Comparison of ENCODE assay signal across 23 cellular contexts in genomic region chr22:48953830-48954229, GRCh38.
"Had no signal": no experiment of that assay in that cellular context is flagged by ENCODE, and none has a peak within 500 bp of the region (broad histone marks: within the 10 kb centered on the region; RNA-seq: fewer than 3 reads in every experiment).

No MANE protein-coding gene starts in this region.

- H3K27ac ChIP-seq: adrenal gland, dorsolateral prefrontal cortex, left lung, neural progenitor cell, pancreas, suprapubic skin, transverse colon had no signal

- ATAC-seq: activated CD8-positive, alpha-beta T cell treated with anti-CD3 and anti-CD28 coated beads for 36 hours; activated naive CD4-positive, alpha-beta T cell treated with anti-CD3 and anti-CD28 coated beads, Interleukin-2, amount 50 U/mL, for 72 hours; activated T-cell treated with anti-CD3 and anti-CD28 coated beads, Interleukin-2, amount 50 U/mL, for 72 hours; left lung; naive thymus-derived CD4-positive, alpha-beta T cell; pancreas; SK-N-SH treated with all-trans-retinoic acid at 6 μM for 48 hours; T-cell had no signal

- H3K9me3 ChIP-seq: adrenal gland, pancreas, suprapubic skin, transverse colon had no signal

- DNase-seq: activated B cell treated with CpG ODN at 0.5 μM for 24 hours; activated CD4-positive, alpha-beta T cell treated with anti-CD3 and anti-CD28 coated beads for 4 hours; activated CD8-positive, alpha-beta T cell treated with anti-CD3 and anti-CD28 coated beads for 36 hours; activated effector memory CD4-positive, alpha-beta T cell treated with anti-CD3 and anti-CD28 coated beads, Interleukin-2, amount 50 U/mL, for 16 hours; activated T-cell treated with anti-CD3 and anti-CD28 coated beads, Interleukin-2, amount 50 U/mL, for 72 hours; foreskin melanocyte; glutamatergic neuron; hypothalamus; kidney; mesenchymal stem cell; retina; T-cell; transverse colon had no signal

- H3K4me1 Mint-ChIP-seq: activated B cell treated with CpG ODN at 0.5 μM for 24 hours, T-cell had no signal

- H3K4me3 Mint-ChIP-seq: activated B cell treated with CpG ODN at 0.5 μM for 24 hours; activated CD8-positive, alpha-beta T cell treated with anti-CD3 and anti-CD28 coated beads for 36 hours; activated T-cell treated with anti-CD3 and anti-CD28 coated beads, Interleukin-2, amount 50 U/mL, for 72 hours; naive thymus-derived CD4-positive, alpha-beta T cell; neural progenitor cell; stimulated activated naive CD8-positive, alpha-beta T cell treated with anti-CD3 and anti-CD28 coated beads, Interleukin-15, Interleukin-2, amounts not matched to agents 100 ng/mL and 50 ng/mL, for 24 hours; T-cell had no signal

- H3K4me3 ChIP-seq: adrenal gland, dorsolateral prefrontal cortex, left lung, neural progenitor cell, pancreas, suprapubic skin, transverse colon had no signal

- H3K9me3 Mint-ChIP-seq: activated B cell treated with CpG ODN at 0.5 μM for 24 hours; activated CD8-positive, alpha-beta T cell treated with anti-CD3 and anti-CD28 coated beads for 36 hours; neural progenitor cell had no signal

- H3K36me3 ChIP-seq: adrenal gland, left lung, neural progenitor cell, pancreas, suprapubic skin, transverse colon had no signal

- H3K36me3 Mint-ChIP-seq: activated naive CD4-positive, alpha-beta T cell treated with anti-CD3 and anti-CD28 coated beads, Interleukin-2, amount 50 U/mL, for 72 hours; neural progenitor cell; T-cell had no signal

- H3K27ac Mint-ChIP-seq: activated B cell treated with CpG ODN at 0.5 μM for 24 hours; activated CD8-positive, alpha-beta T cell treated with anti-CD3 and anti-CD28 coated beads for 36 hours; activated naive CD4-positive, alpha-beta T cell treated with anti-CD3 and anti-CD28 coated beads, Interleukin-2, amount 50 U/mL, for 72 hours; activated T-cell treated with anti-CD3 and anti-CD28 coated beads, Interleukin-2, amount 50 U/mL, for 72 hours; naive thymus-derived CD4-positive, alpha-beta T cell; neural progenitor cell; stimulated activated naive CD8-positive, alpha-beta T cell treated with anti-CD3 and anti-CD28 coated beads, Interleukin-15, Interleukin-2, amounts not matched to agents 100 ng/mL and 50 ng/mL, for 24 hours; T-cell had no signal

- H3K27me3 ChIP-seq: adrenal gland, neural progenitor cell, transverse colon had no signal

- H3K4me1 ChIP-seq: adrenal gland, left lung, neural progenitor cell, pancreas, transverse colon had no signal
